Comparison of ENCODE assay signal across 2 cellular contexts in the genomic region with DNA sequence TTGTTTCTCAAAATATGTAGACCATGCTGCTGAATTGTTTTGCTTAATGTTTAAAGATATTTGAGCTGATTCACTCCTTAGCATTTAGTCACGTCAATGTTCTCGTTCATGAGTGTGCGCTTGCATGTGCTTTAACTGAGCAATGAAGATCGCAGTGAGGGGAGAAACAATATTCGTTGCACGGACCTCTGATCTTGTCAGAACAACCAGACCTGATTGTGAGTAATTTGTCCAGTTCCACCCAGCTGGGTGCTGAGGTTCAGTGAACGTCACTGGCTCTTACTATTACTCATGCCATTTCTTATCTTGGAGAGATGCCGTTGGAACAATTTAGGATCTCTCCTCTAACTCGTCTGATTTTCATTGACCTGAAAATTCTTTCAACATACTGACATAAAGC.
TF ChIP-seq lines count a peak whose summit lies in the region.

No MANE protein-coding gene starts in this region.

TF ChIP-seq in IMR-90, 13 proteins besides CTCF, POLR2A, EP300 and RAD21:
- 0 out of 2 replicates have a peak, but pooled peaks have one; percentile 3 for TF ChIP-seq FOS (IDR thresholded peaks at IDR 0.05; ENCODE audit: low read depth, low read length)
- TF ChIP-seq BHLHE40 (IDR thresholded peaks at IDR 0.05; ENCODE audit: low read depth, low read length): peak; percentile 49; the same call in 1 of the 2 replicates
- no peak for TF ChIP-seq MXI1 (IDR thresholded peaks at IDR 0.05; ENCODE audit: borderline replicate concordance, low read depth, low read length)

TF ChIP-seq in K562, 482 proteins besides CTCF, POLR2A, EP300 and RAD21:
- TF ChIP-seq MXI1 (IDR thresholded peaks at IDR 0.05; ENCODE audit: low read depth, low read length): no peak
- TF ChIP-seq FOSL1 (tag; conservative IDR thresholded peaks at IDR 0.05): peak; percentile 69
- TF ChIP-seq, protein P1, sequence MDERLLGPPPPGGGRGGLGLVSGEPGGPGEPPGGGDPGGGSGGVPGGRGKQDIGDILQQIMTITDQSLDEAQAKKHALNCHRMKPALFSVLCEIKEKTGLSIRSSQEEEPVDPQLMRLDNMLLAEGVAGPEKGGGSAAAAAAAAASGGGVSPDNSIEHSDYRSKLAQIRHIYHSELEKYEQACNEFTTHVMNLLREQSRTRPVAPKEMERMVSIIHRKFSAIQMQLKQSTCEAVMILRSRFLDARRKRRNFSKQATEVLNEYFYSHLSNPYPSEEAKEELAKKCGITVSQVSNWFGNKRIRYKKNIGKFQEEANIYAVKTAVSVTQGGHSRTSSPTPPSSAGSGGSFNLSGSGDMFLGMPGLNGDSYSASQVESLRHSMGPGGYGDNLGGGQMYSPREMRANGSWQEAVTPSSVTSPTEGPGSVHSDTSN (CRISPR knock-in tag; IDR thresholded peaks at IDR 0.05; ENCODE audit: low read depth): no peak
- TF ChIP-seq, protein P1 (tag; conservative IDR thresholded peaks at IDR 0.05; ENCODE audit: low read depth): 0 out of 2 replicates have a peak, but pooled peaks have one; percentile 6
- TF ChIP-seq, protein P2, sequence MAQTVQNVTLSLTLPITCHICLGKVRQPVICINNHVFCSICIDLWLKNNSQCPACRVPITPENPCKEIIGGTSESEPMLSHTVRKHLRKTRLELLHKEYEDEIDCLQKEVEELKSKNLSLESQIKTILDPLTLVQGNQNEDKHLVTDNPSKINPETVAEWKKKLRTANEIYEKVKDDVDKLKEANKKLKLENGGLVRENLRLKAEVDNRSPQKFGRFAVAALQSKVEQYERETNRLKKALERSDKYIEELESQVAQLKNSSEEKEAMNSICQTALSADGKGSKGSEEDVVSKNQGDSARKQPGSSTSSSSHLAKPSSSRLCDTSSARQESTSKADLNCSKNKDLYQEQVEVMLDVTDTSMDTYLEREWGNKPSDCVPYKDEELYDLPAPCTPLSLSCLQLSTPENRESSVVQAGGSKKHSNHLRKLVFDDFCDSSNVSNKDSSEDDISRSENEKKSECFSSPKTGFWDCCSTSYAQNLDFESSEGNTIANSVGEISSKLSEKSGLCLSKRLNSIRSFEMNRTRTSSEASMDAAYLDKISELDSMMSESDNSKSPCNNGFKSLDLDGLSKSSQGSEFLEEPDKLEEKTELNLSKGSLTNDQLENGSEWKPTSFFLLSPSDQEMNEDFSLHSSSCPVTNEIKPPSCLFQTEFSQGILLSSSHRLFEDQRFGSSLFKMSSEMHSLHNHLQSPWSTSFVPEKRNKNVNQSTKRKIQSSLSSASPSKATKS (CRISPR knock-in tag; IDR thresholded peaks at IDR 0.05): no peak
- TF ChIP-seq LARP7 (IDR thresholded peaks at IDR 0.05): no peak
- 0 out of 2 replicates have a peak, but pooled peaks have one; percentile 9 for TF ChIP-seq JUND (IDR thresholded peaks at IDR 0.05; ENCODE audit: borderline replicate concordance, low read depth, low read length)
- 0 out of 3 replicates have a peak, but pooled peaks have one; percentile 26 for TF ChIP-seq JUND (tag; IDR thresholded peaks at IDR 0.05; ENCODE audit: borderline replicate concordance, low read depth, low read length)
- no peak for TF ChIP-seq NCOA2 (IDR thresholded peaks at IDR 0.05; ENCODE audit: partially characterized antibody in 2 of 2)
- TF ChIP-seq MEIS2 (IDR thresholded peaks at IDR 0.05; ENCODE audit: partially characterized antibody): peak; percentile 24
- TF ChIP-seq SRSF9 (IDR thresholded peaks at IDR 0.05; ENCODE audit: borderline replicate concordance, low read depth, low read length): no peak
- TF ChIP-seq LEF1 (IDR thresholded peaks at IDR 0.05): no peak
- no peak for TF ChIP-seq ZKSCAN8 (CRISPR knock-in tag; IDR thresholded peaks at IDR 0.05)
- TF ChIP-seq SMAD1 (IDR thresholded peaks at IDR 0.05; ENCODE audit: low read depth, low read length, partially characterized antibody): no peak
- peak; percentile 64 for TF ChIP-seq CREM (IDR thresholded peaks at IDR 0.05; ENCODE audit: low read depth)
- TF ChIP-seq BRF1 (IDR thresholded peaks at IDR 0.05; ENCODE audit: borderline replicate concordance, extremely low read depth, insufficient read length): no peak
- no peak for TF ChIP-seq ZNF3 (CRISPR knock-in tag; IDR thresholded peaks at IDR 0.05)
- no peak for TF ChIP-seq ATF1 (CRISPR knock-in tag; IDR thresholded peaks at IDR 0.05)
- TF ChIP-seq ATF1 (tag; IDR thresholded peaks at IDR 0.05): peak; percentile 34
- no peak for TF ChIP-seq TAF1 (IDR thresholded peaks at IDR 0.05; ENCODE audit: control insufficient read depth, extremely low read depth, insufficient read depth, low read length, severe bottlenecking)
